Comparison of ENCODE assay signal across 20 cellular contexts in the genomic region with DNA sequence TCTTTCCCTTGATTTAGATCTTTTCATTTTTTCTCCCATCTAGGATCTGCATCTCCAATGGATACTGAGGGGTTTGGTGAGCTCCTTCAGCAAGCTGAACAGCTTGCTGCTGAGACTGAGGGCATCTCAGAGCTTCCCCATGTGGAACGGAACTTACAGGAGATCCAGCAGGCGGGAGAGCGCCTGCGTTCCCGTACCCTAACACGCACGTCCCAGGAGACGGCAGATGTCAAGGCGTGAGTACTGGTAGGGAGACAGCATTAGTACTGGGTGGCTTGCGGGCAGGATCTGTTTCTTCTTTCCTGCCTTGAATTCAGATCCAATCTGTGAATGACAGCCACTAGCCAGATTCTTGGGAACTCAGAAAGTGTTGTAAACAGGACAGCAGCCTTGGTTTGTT. TPM values are rescaled to one million over a fixed set of nuclear protein-coding genes. Genes with fewer than 3 reads are reported as not detected.
A peak's percentile ranks its signal among the peaks of the same experiment; 100 is the strongest.
DNase-seq lines count a peak whose midpoint lies in the region; ATAC-seq and TF ChIP-seq lines count a peak whose summit lies in the region.
"Had no signal": no experiment of that assay in that cellular context is flagged by ENCODE, and none has a peak within 500 bp of the region (broad histone marks: within the 10 kb centered on the region; RNA-seq: fewer than 3 reads in every experiment).

No MANE protein-coding gene starts in this region.

- no peak overlapping the region for H3K9ac ChIP-seq in endodermal cell (ENCODE audit: extremely low read depth, low read length, poor library complexity, severe bottlenecking)

- H3K27me3 Mint-ChIP-seq in endodermal cell (ENCODE audit: insufficient read depth): no peaks in the 10 kb centered on the region
- H3K27me3 Mint-ChIP-seq: activated CD4-positive, alpha-beta memory T cell treated with anti-CD3 and anti-CD28 coated beads, Interleukin-2, amount 10 ng/mL, durations not matched to agents 7 days and 5 days; activated naive CD8-positive, alpha-beta T cell treated with anti-CD3 and anti-CD28 coated beads, Interleukin-2, amount 50 U/mL, for 24 hours; CD4-positive, alpha-beta T cell had no signal

- WGBS in endodermal cell (ENCODE audit: insufficient coverage in 1 of 2, insufficient read length in 1 of 2), 2 experiments: 96% methylated on average over 9 to 10 of the region's 10 CpGs
- WGBS in prostate gland: 79% methylated on average over 10 of the region's 10 CpGs

- TF ChIP-seq CTCF in LNCaP clone FGC (IDR thresholded peaks at IDR 0.05; ENCODE audit: control insufficient read depth, extremely low read depth, insufficient read depth) (no peak), endodermal cell (conservative IDR thresholded peaks at IDR 0.05) (no peak), prostate gland (IDR thresholded peaks at IDR 0.05) (no peak)

- H3K4me3 ChIP-seq in LNCaP clone FGC (ENCODE audit: low read depth, low read length): peak overlapping the region; percentile 25
- H3K4me3 ChIP-seq in endodermal cell (ENCODE audit: low read length): no peak overlapping the region
- no peak overlapping the region for H3K4me3 ChIP-seq in prostate gland
- no peak overlapping the region for H3K4me3 ChIP-seq in H7 (ENCODE audit: insufficient read depth, low read depth, low read length)
- H3K4me3 ChIP-seq: pancreas, skin epidermis had no signal

- no peak overlapping the region for H3K4me3 Mint-ChIP-seq in endodermal cell
- H3K4me3 Mint-ChIP-seq: activated CD4-positive, alpha-beta memory T cell treated with anti-CD3 and anti-CD28 coated beads, Interleukin-2, amount 10 ng/mL, durations not matched to agents 7 days and 5 days; activated naive CD8-positive, alpha-beta T cell treated with anti-CD3 and anti-CD28 coated beads, Interleukin-2, amount 50 U/mL, for 24 hours; activated T-cell treated with anti-CD3 and anti-CD28 coated beads, Interleukin-2, amount 50 U/mL, for 72 hours; CD4-positive, alpha-beta T cell had no signal

- H3K27ac ChIP-seq in endodermal cell (ENCODE audit: low read depth, low read length): no peak overlapping the region
- H3K27ac ChIP-seq in prostate gland: peak overlapping the region; percentile 66 to 79
- H3K27ac ChIP-seq: pancreas, skin epidermis had no signal

- TF ChIP-seq POLR2A in prostate gland (IDR thresholded peaks at IDR 0.05): no peak

- peaks cover 31% of the 10 kb centered on the region for H3K4me1 Mint-ChIP-seq in endodermal cell

- H3K36me3 ChIP-seq in endodermal cell (ENCODE audit: control insufficient read depth, insufficient read depth, low read length) (peaks cover 38% of the 10 kb centered on the region), prostate gland (no peaks in the 10 kb centered on the region), H7 (replicated peaks; ENCODE audit: control insufficient read depth, insufficient read depth, low read length) (peaks cover 5% of the 10 kb centered on the region)
- H3K36me3 ChIP-seq: pancreas had no signal

- peak overlapping the region; percentile 91 for H3K27ac Mint-ChIP-seq in endodermal cell
- H3K27ac Mint-ChIP-seq: activated CD4-positive, alpha-beta memory T cell treated with anti-CD3 and anti-CD28 coated beads, Interleukin-2, amount 10 ng/mL, durations not matched to agents 7 days and 5 days; activated T-cell treated with anti-CD3 and anti-CD28 coated beads, Interleukin-2, amount 50 U/mL, for 72 hours; CD4-positive, alpha-beta T cell had no signal

- H3K27me3 ChIP-seq in endodermal cell (ENCODE audit: control insufficient read depth, insufficient read depth, low read length, poor library complexity, severe bottlenecking): no peaks in the 10 kb centered on the region
- no peaks in the 10 kb centered on the region for H3K27me3 ChIP-seq in prostate gland (replicated peaks; ENCODE audit: insufficient read depth)
- H3K27me3 ChIP-seq in H7 (ENCODE audit: control insufficient read depth, insufficient read depth, low read length): no peaks in the 10 kb centered on the region
- H3K27me3 ChIP-seq: pancreas had no signal

- DNase-seq in Ammon's horn (ENCODE audit: low spot score) (peak; percentile 51), LNCaP clone FGC (ENCODE audit: low read depth) (no peak), endodermal cell (no peak), prostate gland (ENCODE audit: low spot score) (no peak), H7 (no peak), NCI-H1092 treated with DMSO at 0.1 percent for 48 hours (lab: John Stamatoyannopoulos, UW) (no peak)
- DNase-seq: activated CD4-positive, alpha-beta memory T cell treated with anti-CD3 and anti-CD28 coated beads, Interleukin-2, amount 10 ng/mL, durations not matched to agents 7 days and 5 days; activated naive CD8-positive, alpha-beta T cell treated with anti-CD3 and anti-CD28 coated beads, Interleukin-2, amount 50 U/mL, for 24 hours; activated T-cell treated with anti-CD3 and anti-CD28 coated beads, Interleukin-2, amount 50 U/mL, for 72 hours; CD4-positive, alpha-beta T cell; DMS79 treated with DMSO at 0.1 percent for 48 hours; effector CD4-positive, alpha-beta T cell; KBM-7; NCI-H1105; pancreas; SHP77; stimulated activated CD4-positive, alpha-beta T cell treated with anti-CD3 and anti-CD28 coated beads, Interleukin-4, amount 100 ng/mL, for 24 hours had no signal

- H3K9me3 ChIP-seq in endodermal cell (ENCODE audit: control insufficient read depth, low read length) (peaks cover 3% of the 10 kb centered on the region), prostate gland (no peaks in the 10 kb centered on the region)
- H3K9me3 ChIP-seq: pancreas had no signal

- ATAC-seq in HG02981 (IDR thresholded peaks at IDR 0.05; ENCODE audit: unreplicated experiment): no peak
- ATAC-seq in HG03432 (IDR thresholded peaks at IDR 0.05; ENCODE audit: unreplicated experiment): no peak
- ATAC-seq: activated naive CD8-positive, alpha-beta T cell treated with anti-CD3 and anti-CD28 coated beads, Interleukin-2, amount 50 U/mL, for 24 hours; activated T-cell treated with anti-CD3 and anti-CD28 coated beads, Interleukin-2, amount 50 U/mL, for 72 hours had no signal

- intact Hi-C loops in prostate gland (cut with DNase I): no loop called here

- peaks cover 40% of the 10 kb centered on the region for H3K36me3 Mint-ChIP-seq in endodermal cell (ENCODE audit: low read depth)

- H3K9me3 Mint-ChIP-seq in endodermal cell: peaks cover 3% of the 10 kb centered on the region
- H3K9me3 Mint-ChIP-seq: activated CD4-positive, alpha-beta memory T cell treated with anti-CD3 and anti-CD28 coated beads, Interleukin-2, amount 10 ng/mL, durations not matched to agents 7 days and 5 days; activated naive CD8-positive, alpha-beta T cell treated with anti-CD3 and anti-CD28 coated beads, Interleukin-2, amount 50 U/mL, for 24 hours; activated T-cell treated with anti-CD3 and anti-CD28 coated beads, Interleukin-2, amount 50 U/mL, for 72 hours; CD4-positive, alpha-beta T cell had no signal

- no peaks in the 10 kb centered on the region for H3K4me1 ChIP-seq in endodermal cell (ENCODE audit: control insufficient read depth, insufficient read depth, low read length)
- H3K4me1 ChIP-seq in prostate gland (replicated peaks): peaks cover 9% of the 10 kb centered on the region

RNA-seq across cellular contexts. Expression of gene NUP93, which starts 18.3 kb away (rescaled TPM):
- total RNA-seq in endodermal cell (100 to 1,000 TPM; 146 to 149 TPM), prostate gland (10 to 100 TPM; 38.8 to 73.3 TPM)
- 110 TPM for polyA plus RNA-seq in endodermal cell (2013, experiment 1 of 2)
- polyA plus RNA-seq in endodermal cell (2013, experiment 2 of 2): 101 TPM
- 133 and 144 TPM in 2 replicates for total RNA-seq in H7 (2014; rRNA removed; shearing (Covaris generic))
